In the genomic region with DNA sequence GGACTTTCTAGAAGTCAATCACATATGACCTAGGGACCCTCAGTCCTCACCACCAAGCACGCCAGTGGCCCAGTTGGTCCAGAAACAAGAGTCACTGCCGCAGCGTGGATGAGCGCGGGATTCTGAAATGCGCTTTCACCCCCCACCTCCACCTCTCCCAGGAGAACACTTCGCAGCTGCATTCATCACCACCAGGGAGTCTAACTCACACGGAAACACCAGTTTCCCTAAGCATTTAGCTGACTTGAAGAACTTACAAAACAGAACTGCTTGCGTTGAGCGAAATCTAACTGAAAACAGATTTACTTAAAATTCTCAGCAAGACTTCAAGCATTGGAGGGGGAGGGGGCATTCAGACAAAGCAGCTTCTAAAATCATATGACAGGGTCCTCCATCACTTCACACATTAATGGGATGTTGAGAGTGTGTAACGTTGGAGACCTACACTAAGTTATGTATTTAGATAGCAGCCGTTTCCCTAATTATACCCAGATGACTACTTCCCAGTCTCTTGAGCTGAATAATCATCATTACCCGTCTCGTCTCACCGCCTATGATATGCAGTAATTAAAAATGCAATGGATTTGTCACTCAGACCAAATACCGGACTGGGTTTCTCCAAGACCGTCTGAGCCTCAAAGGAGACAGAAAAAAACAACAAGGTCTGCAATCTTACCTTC, we compare ENCODE assay signal across 15 cellular contexts.
A peak's percentile ranks its signal among the peaks of the same experiment; 100 is the strongest.
DNase-seq lines count a peak whose midpoint lies in the region; ATAC-seq and TF ChIP-seq lines count a peak whose summit lies in the region.
"Had no signal": no experiment of that assay in that cellular context is flagged by ENCODE, and none has a peak within 500 bp of the region (broad histone marks: within the 10 kb centered on the region; RNA-seq: fewer than 3 reads in every experiment).

No MANE protein-coding gene starts in this region.

- intact Hi-C loops in left colon (cut with DNase I, micrococcal nuclease), result no loop called here

- ATAC-seq in HG03095 (IDR thresholded peaks at IDR 0.05; ENCODE audit: unreplicated experiment) (no peak), GM21367 (IDR thresholded peaks at IDR 0.05; ENCODE audit: unreplicated experiment) (no peak), left colon (no peak)

- peak; percentile 72 for DNase-seq in GM03348 (ENCODE audit: low spot score)
- DNase-seq in NCI-H187 (lab: John Stamatoyannopoulos, UW), result peak; percentile 66 to 79
- DNase-seq in fibroblast of gingiva (ENCODE audit: low read depth), result peak; percentile 71
- peak; percentile 61 for DNase-seq in retinal pigment epithelial cell (ENCODE audit: low read depth)
- DNase-seq in left colon, result no peak
- DNase-seq: activated naive CD8-positive, alpha-beta T cell treated with anti-CD3 and anti-CD28 coated beads, Interleukin-2, amount 10 ng/mL, durations not matched to agents 7 days and 5 days; DMS 273 treated with DMSO at 0.1 percent for 48 hours; dorsolateral prefrontal cortex; glutamatergic neuron; NCI-H774; SJCRH30; tibial artery had no signal

- TF ChIP-seq CTCF in retinal pigment epithelial cell (conservative IDR thresholded peaks at IDR 0.05; ENCODE audit: low read depth, low read length), result no peak

- no peak overlapping the region for H3K4me3 ChIP-seq in retinal pigment epithelial cell (ENCODE audit: low read length)
- H3K4me3 ChIP-seq: dorsolateral prefrontal cortex, lung, SJCRH30, tibial artery had no signal

Comparison
In these comparisons a context has a peak if more than half of its experiments do, and no peak if none do; other contexts are left out.
1. DNase-seq: peak in GM03348 (single experiment), NCI-H187 (2 of 2), fibroblast of gingiva (single experiment) and retinal pigment epithelial cell (single experiment); none in left colon (0 of 2).